16 cellular contexts compared by ENCODE assay signal in the genomic region with DNA sequence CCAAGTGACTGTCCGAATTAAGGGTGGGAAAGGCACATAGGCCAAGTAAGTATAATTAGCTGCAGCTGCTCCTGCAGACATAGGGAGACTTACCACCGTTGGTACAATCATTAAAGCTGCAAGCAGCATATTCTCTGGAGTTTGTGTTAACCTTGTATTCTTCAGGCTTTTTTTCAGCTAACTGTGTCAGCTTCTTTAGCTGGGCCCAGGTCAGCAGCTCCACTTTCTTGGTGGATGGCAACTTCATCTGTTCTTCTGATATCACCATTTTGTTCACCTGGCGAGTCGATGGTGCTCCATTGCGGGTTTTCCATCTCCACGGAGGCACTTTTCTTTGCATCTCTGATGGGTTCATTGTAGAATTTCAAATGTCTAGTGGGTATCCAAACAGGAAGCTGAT. TPM values are rescaled to one million over a fixed set of nuclear protein-coding genes. Genes with fewer than 3 reads are reported as not detected.
DNase-seq lines count a peak whose midpoint lies in the region; ATAC-seq, FAIRE-seq and TF ChIP-seq lines count a peak whose summit lies in the region.
"Not testable (repeated sequence)": the region's sequence is repeated elsewhere in the genome, so short reads cannot be mapped to it uniquely, and the experiment has no call there.
"Had no signal": no experiment of that assay in that cellular context is flagged by ENCODE, and none has a peak within 500 bp of the region (broad histone marks: within the 10 kb centered on the region; RNA-seq: fewer than 3 reads in every experiment).

No MANE protein-coding gene starts in this region.

- H3K36me3 Mint-ChIP-seq in HFFc6 (ENCODE audit: low read depth) = not testable (repeated sequence)

- in situ Hi-C loops in K562 (cut with MboI) = not testable (repeated sequence)

- ATAC-seq in K562, left lung: not testable (repeated sequence)

- not testable (repeated sequence) for H3K9me3 Mint-ChIP-seq in HFFc6

- H3K4me2 ChIP-seq in K562 (ENCODE audit: insufficient read depth, low read length); endothelial cell of umbilical vein (ENCODE audit: insufficient read depth, low read length): not testable (repeated sequence)

- not testable (repeated sequence) for TF ChIP-seq POLR2A in K562 (conservative IDR thresholded peaks at IDR 0.05); endothelial cell of umbilical vein (IDR thresholded peaks at IDR 0.05; ENCODE audit: low read depth, low read length); testis (IDR thresholded peaks at IDR 0.05)

- not testable (repeated sequence) for H3K27ac Mint-ChIP-seq in HFFc6

- not testable (repeated sequence) for H4K20me1 ChIP-seq in K562 (replicated peaks; ENCODE audit: control insufficient read depth, insufficient read depth, low read length); endothelial cell of umbilical vein (replicated peaks; ENCODE audit: control insufficient read depth, extremely low read depth, insufficient read depth, low read length)

- H3K4me3 Mint-ChIP-seq in HFFc6 = not testable (repeated sequence)

- not testable (repeated sequence) for FAIRE-seq in K562 (lab: Jason Lieb, UNC); endothelial cell of umbilical vein (lab: Jason Lieb, UNC)

- not testable (repeated sequence) for TF ChIP-seq CTCF in HFFc6 (IDR thresholded peaks at IDR 0.05); K562 (IDR thresholded peaks at IDR 0.05 in 2 of 3, conservative IDR thresholded peaks at IDR 0.05 in 1 of 3; ENCODE audit: insufficient read depth in 2 of 3, low read depth in 1 of 3, low read length in 3 of 3); endothelial cell of umbilical vein (IDR thresholded peaks at IDR 0.05; ENCODE audit: extremely low read depth in 1 of 2, insufficient read depth in 1 of 2, low read depth in 1 of 2, low read length in 2 of 2); left lung (IDR thresholded peaks at IDR 0.05); testis (IDR thresholded peaks at IDR 0.05)

- not testable (repeated sequence) for H3K4me1 Mint-ChIP-seq in HFFc6 (ENCODE audit: low read depth)

- dilution Hi-C loops in endothelial cell of umbilical vein (cut with MboI; ENCODE audit: extremely low pct_ligation_motif_present, low sequenced_read_pairs) = not testable (repeated sequence)

- DNase-seq in HFFc6 = peak; percentile 0
- peak; percentile 29 for DNase-seq in SK-N-DZ (ENCODE audit: low spot score)
- DNase-seq in K562 (ENCODE audit: extremely low read depth in 1 of 4, low spot score in 3 of 4) = peak in 3 of 4 experiments; percentile 1 to 6 (median 3)
- DNase-seq in endothelial cell of umbilical vein (ENCODE audit: low read depth, low spot score) = peak; percentile 9
- peak; percentile 30 to 61 for DNase-seq in left lung
- peak; percentile 84 for DNase-seq in posterior vena cava (ENCODE audit: low spot score)
- peak; percentile 16 for DNase-seq in testis

- not testable (repeated sequence) for BruUV-seq in K562 (replicated peaks; lab: Mats Ljungman, UMichigan); endothelial cell of umbilical vein (replicated peaks; lab: Mats Ljungman, UMichigan)

- not testable (repeated sequence) for H3K27ac ChIP-seq in K562 (ENCODE audit: extremely low read depth, low read depth, low read length); endothelial cell of umbilical vein (ENCODE audit: insufficient read depth, low read depth, low read length); left lung; testis

- not testable (repeated sequence) for H3K9me1 ChIP-seq in K562 (ENCODE audit: control insufficient read depth, insufficient read depth, low read length); endothelial cell of umbilical vein (replicated peaks; ENCODE audit: control insufficient read depth, extremely low read depth, insufficient read depth, low read length)

- CTCF ChIA-PET in K562 (lab: Yijun Ruan, JAX; ENCODE audit: low intra/inter-chr PET ratio); endothelial cell of umbilical vein (lab: Charles Lee): not testable (repeated sequence)

- H3K9me3 ChIP-seq in K562 (replicated peaks; ENCODE audit: control insufficient read depth, insufficient read depth, low read depth, low read length); left lung; testis: not testable (repeated sequence)
- H3K9me3 ChIP-seq in endothelial cell of umbilical vein (replicated peaks; ENCODE audit: control insufficient read depth, insufficient read depth, low read length) = peaks cover 24% of the 10 kb centered on the region

- H3K4me1 ChIP-seq in K562 (replicated peaks in 1 of 2; ENCODE audit: control insufficient read depth in 2 of 2, insufficient read depth in 2 of 2, low read length in 2 of 2); endothelial cell of umbilical vein (ENCODE audit: control insufficient read depth, extremely low read depth, insufficient read depth, low read length); left lung; testis: not testable (repeated sequence)

- not testable (repeated sequence) for H3K27me3 Mint-ChIP-seq in HFFc6 (ENCODE audit: insufficient read depth)

- not testable (repeated sequence) for H2AFZ ChIP-seq in K562 (ENCODE audit: low read depth, low read length); endothelial cell of umbilical vein (ENCODE audit: low read depth, low read length)

- H3K79me2 ChIP-seq in K562 (ENCODE audit: control insufficient read depth, insufficient read depth, low read length); endothelial cell of umbilical vein (ENCODE audit: control insufficient read depth, insufficient read depth, low read length): not testable (repeated sequence)

- TF ChIP-seq EP300 in K562 (IDR thresholded peaks at IDR 0.05; ENCODE audit: low read length) = not testable (repeated sequence)

- H3K36me3 ChIP-seq in K562 (ENCODE audit: control insufficient read depth, insufficient read depth, low read length); endothelial cell of umbilical vein (ENCODE audit: control insufficient read depth in 2 of 2, extremely low read depth in 1 of 2, insufficient read depth in 2 of 2, low read length in 2 of 2); left lung; testis (ENCODE audit: low read depth, missing control alignments): not testable (repeated sequence)

- POLR2A ChIA-PET in K562 (lab: Yijun Ruan, JAX); endothelial cell of umbilical vein (lab: Charles Lee): not testable (repeated sequence)

- intact Hi-C loops in K562 (cut with micrococcal nuclease); endothelial cell of umbilical vein (cut with micrococcal nuclease); left lung (cut with DNase I); posterior vena cava (cut with DNase I); testis (cut with DNase I; ENCODE audit: low total_unique reads): not testable (repeated sequence)

- not testable (repeated sequence) for H3K27me3 ChIP-seq in K562 (ENCODE audit: control insufficient read depth in 2 of 2, insufficient read depth in 2 of 2, low read length in 2 of 2); endothelial cell of umbilical vein (ENCODE audit: control insufficient read depth in 2 of 2, insufficient read depth in 2 of 2, low read length in 2 of 2); testis
- H3K27me3 ChIP-seq in left lung = peaks cover 0 to 15% of the 10 kb centered on the region in 2 donors

- 2% methylated on average over 6 of the region's 6 CpGs for WGBS in K562 (ENCODE audit: insufficient coverage, low coverage, missing lambda C conversion rate)
- 54 to 57% methylated on average over 6 of the region's 6 CpGs for WGBS in testis, 2 donors

- not testable (repeated sequence) for H3K9ac ChIP-seq in K562 (ENCODE audit: insufficient read depth in 1 of 2, low read depth in 2 of 2, low read length in 2 of 2); endothelial cell of umbilical vein (replicated peaks; ENCODE audit: extremely low read depth, insufficient read depth, low read length)

- not testable (repeated sequence) for TF ChIP-seq RAD21 in K562 (CRISPR knock-in tag; conservative IDR thresholded peaks at IDR 0.05 in 1 of 2, IDR thresholded peaks at IDR 0.05 in 1 of 2)

- H3K4me3 ChIP-seq in K562; endothelial cell of umbilical vein (replicated peaks in 1 of 3; ENCODE audit: insufficient read depth in 1 of 3, low read depth in 1 of 3, low read length in 3 of 3); left lung; testis: not testable (repeated sequence)

RNA-seq across cellular contexts. Expression of a gene that starts 44.5 kb away (rescaled TPM):
- not detected for total RNA-seq in HFFc6 (2021; fragmentation: NEBNext Ultra II Directional; extraction: Animal tissue kit (Norgen Biotek cat#: 25700))
- polyA plus RNA-seq in SK-N-DZ (2014; cell fraction: cytosol; rRNA removed) = not detected in 2 replicates
- not detected in 2 replicates for polyA plus RNA-seq in SK-N-DZ (2014; cell fraction: nucleus; rRNA removed)
- total RNA-seq in K562 (2011; cell fraction: chromatin; rRNA removed; ENCODE audit: low replicate concordance) = not detected in 2 replicates
- not detected in 2 replicates for total RNA-seq in K562 (2011; cell fraction: nucleolus; rRNA removed)
- not detected in 2 replicates for total RNA-seq in K562 (2011; cell fraction: nucleoplasm; rRNA removed)
- total RNA-seq in K562 (2014; rRNA removed) = not detected in 2 replicates
- total RNA-seq in K562 (2014; rRNA removed; fragmentation: Illumina TruSeq; extraction: Trizol) = not detected in 2 replicates
- total RNA-seq in K562 (2015; rRNA removed; fragmentation: Illumina TruSeq; extraction: Trizol) = not detected in 2 replicates
- total RNA-seq in K562 (2021) = not detected in 2 replicates
- polyA plus RNA-seq in K562 (2011; rRNA removed) = not detected in 2 replicates
- not detected in 2 replicates for polyA plus RNA-seq in K562 (2011; cell fraction: cytosol; rRNA removed)
- polyA plus RNA-seq in K562 (2011; cell fraction: nucleus; rRNA removed) = not detected in 2 replicates
- polyA plus RNA-seq in K562 (2012) = not detected in 2 replicates
- not detected in 2 replicates for polyA plus RNA-seq in K562 (2014; fragmentation: Illumina TruSeq; extraction: Trizol)
- not detected for polyA plus RNA-seq in K562 (2014; fragmentation: Nextera tagmentation; extraction: Ambion mirVana)
- polyA plus RNA-seq in K562 (2014; rRNA removed) = not detected in 2 replicates
- polyA minus RNA-seq in K562 (2011; rRNA and poly(A)+ RNA removed) = not detected in 2 replicates
- not detected in 2 replicates for polyA minus RNA-seq in K562 (2011; cell fraction: cytosol; rRNA and poly(A)+ RNA removed)
- polyA minus RNA-seq in K562 (2011; cell fraction: nucleus; rRNA and poly(A)+ RNA removed) = not detected in 2 replicates
- not detected in 2 replicates for total RNA-seq in endothelial cell of umbilical vein
- polyA plus RNA-seq in endothelial cell of umbilical vein = not detected in 2 replicates
- not detected in 2 replicates for polyA plus RNA-seq in endothelial cell of umbilical vein (2011; cell fraction: cytosol; rRNA removed)
- polyA plus RNA-seq in endothelial cell of umbilical vein (2011; cell fraction: nucleus; rRNA removed) = not detected in 2 replicates
- polyA plus RNA-seq in endothelial cell of umbilical vein (2012) = not detected in 2 replicates
- not detected in 2 replicates for polyA minus RNA-seq in endothelial cell of umbilical vein
- not detected for polyA minus RNA-seq in endothelial cell of umbilical vein (2011; cell fraction: cytosol; rRNA and poly(A)+ RNA removed)
- polyA minus RNA-seq in endothelial cell of umbilical vein (2011; cell fraction: nucleus; rRNA and poly(A)+ RNA removed) = not detected in 2 replicates
- under 1 TPM; 0.10 to 0.12 TPM for total RNA-seq in left lung
- not detected for total RNA-seq in posterior vena cava
- not detected for total RNA-seq in testis
- polyA plus RNA-seq in testis (ENCODE audit: insufficient read depth, low read depth, low replicate concordance) = not detected
- total RNA-seq: activated CD4-positive, alpha-beta T cell treated with anti-CD3 and anti-CD28 coated beads, Interleukin-2, amount 10 ng/mL, durations not matched to agents 7 days and 5 days; activated T-cell treated with anti-CD3 and anti-CD28 coated beads, Interleukin-2, amount 50 U/mL, for 72 hours; H7; mesenteric fat pad; myocyte; OCI-LY7; progenitor cell of endocrine pancreas; T-helper 1 cell treated with Interleukin-12 subunit alpha and Interleukin-12 subunit beta and Interleukin-4 antibody, amounts not matched to agents 30 ng/mL and 1 ng/mL, for 36 hours; temporal lobe had no signal

Comparison
In these comparisons a context has a peak if more than half of its experiments do, and no peak if none do; other contexts are left out.
1. DNase-seq: peak in every context shown above with its lines; median percentile 84 in posterior vena cava; 46 in left lung; 29 in SK-N-DZ; 16 in testis; 9 in endothelial cell of umbilical vein; 3 in K562; 0 in HFFc6.